1 cellular context compared by ENCODE assay signal in genomic region chr11:66651011-66651410, GRCh38.
TF ChIP-seq lines count a peak whose summit lies in the region.

No MANE protein-coding gene starts in this region.

TF ChIP-seq in HepG2, 621 proteins besides CTCF, POLR2A, EP300 and RAD21:
- no peak for TF ChIP-seq ARID2 (CRISPR knock-in tag; IDR thresholded peaks at IDR 0.05; ENCODE audit: borderline replicate concordance)
- no peak for TF ChIP-seq MEIS2 (CRISPR knock-in tag; IDR thresholded peaks at IDR 0.05)
- no peak for TF ChIP-seq ZNF280B (CRISPR knock-in tag; IDR thresholded peaks at IDR 0.05; ENCODE audit: borderline replicate concordance)
- no peak for TF ChIP-seq TSC22D2 (CRISPR knock-in tag; IDR thresholded peaks at IDR 0.05; ENCODE audit: borderline replicate concordance)
- TF ChIP-seq GATA4 (IDR thresholded peaks at IDR 0.05; ENCODE audit: borderline replicate concordance, low read depth) = no peak
- no peak for TF ChIP-seq ZNF460 (CRISPR knock-in tag; IDR thresholded peaks at IDR 0.05; ENCODE audit: borderline replicate concordance)
- 0 out of 2 replicates have a peak, but pooled peaks have one; percentile 45 for TF ChIP-seq POLR2AphosphoS2 (IDR thresholded peaks at IDR 0.05; ENCODE audit: low read depth, low read length)
- TF ChIP-seq RARA (CRISPR knock-in tag; IDR thresholded peaks at IDR 0.05) = no peak
- no peak for TF ChIP-seq NFKB2 (CRISPR knock-in tag; IDR thresholded peaks at IDR 0.05; ENCODE audit: borderline replicate concordance)
- no peak for TF ChIP-seq ESRRA (CRISPR knock-in tag; IDR thresholded peaks at IDR 0.05; ENCODE audit: low read depth)
- 0 out of 2 replicates have a peak, but pooled peaks have one; percentile 2 for TF ChIP-seq ZNF121 (CRISPR knock-in tag; IDR thresholded peaks at IDR 0.05)
- TF ChIP-seq ARID4A (CRISPR knock-in tag; IDR thresholded peaks at IDR 0.05; ENCODE audit: borderline replicate concordance) = no peak
- TF ChIP-seq KAT7 (CRISPR knock-in tag; IDR thresholded peaks at IDR 0.05; ENCODE audit: borderline replicate concordance) = no peak
- peak; percentile 45 for TF ChIP-seq AGO2 (optimal IDR thresholded peaks at IDR 0.05; ENCODE audit: low read depth, low read length)
- TF ChIP-seq DNMT3B (CRISPR knock-in tag; conservative IDR thresholded peaks at IDR 0.05) = no peak
- no peak for TF ChIP-seq THYN1 (CRISPR knock-in tag; IDR thresholded peaks at IDR 0.05; ENCODE audit: borderline replicate concordance, low read depth)
- no peak for TF ChIP-seq HOXA7 (CRISPR knock-in tag; IDR thresholded peaks at IDR 0.05)
- TF ChIP-seq SRF (IDR thresholded peaks at IDR 0.05; ENCODE audit: low read depth, low read length) = no peak
- no peak for TF ChIP-seq ATF7 (IDR thresholded peaks at IDR 0.05)
- TF ChIP-seq ATF7 (CRISPR knock-in tag; IDR thresholded peaks at IDR 0.05) = no peak
- TF ChIP-seq ZNF124 (CRISPR knock-in tag; IDR thresholded peaks at IDR 0.05) = no peak
- no peak for TF ChIP-seq NFRKB (IDR thresholded peaks at IDR 0.05)
- TF ChIP-seq ZGPAT (CRISPR knock-in tag; IDR thresholded peaks at IDR 0.05) = no peak
TF ChIP-seq in HepG2: peak in this region for 3.
